2 cellular contexts compared by ENCODE assay signal in the genomic region with DNA sequence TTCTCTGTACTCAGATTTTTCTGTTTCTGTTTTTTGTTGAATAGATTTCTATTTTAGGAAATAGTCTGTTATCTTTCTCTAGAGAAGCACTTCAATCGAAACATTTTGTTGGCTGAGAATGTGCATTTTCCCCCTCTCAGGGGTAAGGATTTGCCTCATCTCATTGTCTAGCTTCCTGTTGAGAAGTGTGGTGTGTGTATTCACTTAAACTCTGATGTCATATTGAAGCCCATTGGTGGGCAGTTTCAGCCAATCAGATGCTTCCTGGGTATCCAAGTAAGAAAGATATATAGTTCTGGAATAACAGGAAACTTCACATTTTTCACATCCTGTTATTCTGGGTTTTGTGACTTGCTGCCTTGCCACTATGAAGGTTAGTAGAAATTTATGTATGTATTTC.
TF ChIP-seq lines count a peak whose summit lies in the region.

No MANE protein-coding gene starts in this region.

TF ChIP-seq in GM23338, 12 proteins besides CTCF, POLR2A, EP300 and RAD21 (continued from another document):
- TF ChIP-seq, protein P1, sequence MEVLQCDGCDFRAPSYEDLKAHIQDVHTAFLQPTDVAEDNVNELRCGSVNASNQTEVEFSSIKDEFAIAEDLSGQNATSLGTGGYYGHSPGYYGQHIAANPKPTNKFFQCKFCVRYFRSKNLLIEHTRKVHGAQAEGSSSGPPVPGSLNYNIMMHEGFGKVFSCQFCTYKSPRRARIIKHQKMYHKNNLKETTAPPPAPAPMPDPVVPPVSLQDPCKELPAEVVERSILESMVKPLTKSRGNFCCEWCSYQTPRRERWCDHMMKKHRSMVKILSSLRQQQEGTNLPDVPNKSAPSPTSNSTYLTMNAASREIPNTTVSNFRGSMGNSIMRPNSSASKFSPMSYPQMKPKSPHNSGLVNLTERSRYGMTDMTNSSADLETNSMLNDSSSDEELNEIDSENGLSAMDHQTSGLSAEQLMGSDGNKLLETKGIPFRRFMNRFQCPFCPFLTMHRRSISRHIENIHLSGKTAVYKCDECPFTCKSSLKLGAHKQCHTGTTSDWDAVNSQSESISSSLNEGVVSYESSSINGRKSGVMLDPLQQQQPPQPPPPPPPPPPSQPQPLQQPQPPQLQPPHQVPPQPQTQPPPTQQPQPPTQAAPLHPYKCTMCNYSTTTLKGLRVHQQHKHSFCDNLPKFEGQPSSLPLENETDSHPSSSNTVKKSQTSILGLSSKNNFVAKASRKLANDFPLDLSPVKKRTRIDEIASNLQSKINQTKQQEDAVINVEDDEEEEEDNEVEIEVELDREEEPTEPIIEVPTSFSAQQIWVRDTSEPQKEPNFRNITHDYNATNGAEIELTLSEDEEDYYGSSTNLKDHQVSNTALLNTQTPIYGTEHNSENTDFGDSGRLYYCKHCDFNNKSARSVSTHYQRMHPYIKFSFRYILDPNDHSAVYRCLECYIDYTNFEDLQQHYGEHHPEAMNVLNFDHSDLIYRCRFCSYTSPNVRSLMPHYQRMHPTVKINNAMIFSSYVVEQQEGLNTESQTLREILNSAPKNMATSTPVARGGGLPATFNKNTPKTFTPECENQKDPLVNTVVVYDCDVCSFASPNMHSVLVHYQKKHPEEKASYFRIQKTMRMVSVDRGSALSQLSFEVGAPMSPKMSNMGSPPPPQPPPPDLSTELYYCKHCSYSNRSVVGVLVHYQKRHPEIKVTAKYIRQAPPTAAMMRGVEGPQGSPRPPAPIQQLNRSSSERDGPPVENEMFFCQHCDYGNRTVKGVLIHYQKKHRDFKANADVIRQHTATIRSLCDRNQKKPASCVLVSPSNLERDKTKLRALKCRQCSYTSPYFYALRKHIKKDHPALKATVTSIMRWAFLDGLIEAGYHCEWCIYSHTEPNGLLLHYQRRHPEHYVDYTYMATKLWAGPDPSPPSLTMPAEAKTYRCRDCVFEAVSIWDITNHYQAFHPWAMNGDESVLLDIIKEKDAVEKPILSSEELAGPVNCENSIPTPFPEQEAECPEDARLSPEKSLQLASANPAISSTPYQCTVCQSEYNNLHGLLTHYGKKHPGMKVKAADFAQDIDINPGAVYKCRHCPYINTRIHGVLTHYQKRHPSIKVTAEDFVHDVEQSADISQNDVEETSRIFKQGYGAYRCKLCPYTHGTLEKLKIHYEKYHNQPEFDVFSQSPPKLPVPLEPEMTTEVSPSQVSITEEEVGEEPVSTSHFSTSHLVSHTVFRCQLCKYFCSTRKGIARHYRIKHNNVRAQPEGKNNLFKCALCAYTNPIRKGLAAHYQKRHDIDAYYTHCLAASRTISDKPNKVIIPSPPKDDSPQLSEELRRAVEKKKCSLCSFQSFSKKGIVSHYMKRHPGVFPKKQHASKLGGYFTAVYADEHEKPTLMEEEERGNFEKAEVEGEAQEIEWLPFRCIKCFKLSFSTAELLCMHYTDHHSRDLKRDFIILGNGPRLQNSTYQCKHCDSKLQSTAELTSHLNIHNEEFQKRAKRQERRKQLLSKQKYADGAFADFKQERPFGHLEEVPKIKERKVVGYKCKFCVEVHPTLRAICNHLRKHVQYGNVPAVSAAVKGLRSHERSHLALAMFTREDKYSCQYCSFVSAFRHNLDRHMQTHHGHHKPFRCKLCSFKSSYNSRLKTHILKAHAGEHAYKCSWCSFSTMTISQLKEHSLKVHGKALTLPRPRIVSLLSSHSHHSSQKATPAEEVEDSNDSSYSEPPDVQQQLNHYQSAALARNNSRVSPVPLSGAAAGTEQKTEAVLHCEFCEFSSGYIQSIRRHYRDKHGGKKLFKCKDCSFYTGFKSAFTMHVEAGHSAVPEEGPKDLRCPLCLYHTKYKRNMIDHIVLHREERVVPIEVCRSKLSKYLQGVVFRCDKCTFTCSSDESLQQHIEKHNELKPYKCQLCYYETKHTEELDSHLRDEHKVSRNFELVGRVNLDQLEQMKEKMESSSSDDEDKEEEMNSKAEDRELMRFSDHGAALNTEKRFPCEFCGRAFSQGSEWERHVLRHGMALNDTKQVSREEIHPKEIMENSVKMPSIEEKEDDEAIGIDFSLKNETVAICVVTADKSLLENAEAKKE (CRISPR knock-in tag; IDR thresholded peaks at IDR 0.05), result no peak
- TF ChIP-seq, protein P2, sequence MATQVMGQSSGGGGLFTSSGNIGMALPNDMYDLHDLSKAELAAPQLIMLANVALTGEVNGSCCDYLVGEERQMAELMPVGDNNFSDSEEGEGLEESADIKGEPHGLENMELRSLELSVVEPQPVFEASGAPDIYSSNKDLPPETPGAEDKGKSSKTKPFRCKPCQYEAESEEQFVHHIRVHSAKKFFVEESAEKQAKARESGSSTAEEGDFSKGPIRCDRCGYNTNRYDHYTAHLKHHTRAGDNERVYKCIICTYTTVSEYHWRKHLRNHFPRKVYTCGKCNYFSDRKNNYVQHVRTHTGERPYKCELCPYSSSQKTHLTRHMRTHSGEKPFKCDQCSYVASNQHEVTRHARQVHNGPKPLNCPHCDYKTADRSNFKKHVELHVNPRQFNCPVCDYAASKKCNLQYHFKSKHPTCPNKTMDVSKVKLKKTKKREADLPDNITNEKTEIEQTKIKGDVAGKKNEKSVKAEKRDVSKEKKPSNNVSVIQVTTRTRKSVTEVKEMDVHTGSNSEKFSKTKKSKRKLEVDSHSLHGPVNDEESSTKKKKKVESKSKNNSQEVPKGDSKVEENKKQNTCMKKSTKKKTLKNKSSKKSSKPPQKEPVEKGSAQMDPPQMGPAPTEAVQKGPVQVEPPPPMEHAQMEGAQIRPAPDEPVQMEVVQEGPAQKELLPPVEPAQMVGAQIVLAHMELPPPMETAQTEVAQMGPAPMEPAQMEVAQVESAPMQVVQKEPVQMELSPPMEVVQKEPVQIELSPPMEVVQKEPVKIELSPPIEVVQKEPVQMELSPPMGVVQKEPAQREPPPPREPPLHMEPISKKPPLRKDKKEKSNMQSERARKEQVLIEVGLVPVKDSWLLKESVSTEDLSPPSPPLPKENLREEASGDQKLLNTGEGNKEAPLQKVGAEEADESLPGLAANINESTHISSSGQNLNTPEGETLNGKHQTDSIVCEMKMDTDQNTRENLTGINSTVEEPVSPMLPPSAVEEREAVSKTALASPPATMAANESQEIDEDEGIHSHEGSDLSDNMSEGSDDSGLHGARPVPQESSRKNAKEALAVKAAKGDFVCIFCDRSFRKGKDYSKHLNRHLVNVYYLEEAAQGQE (IDR thresholded peaks at IDR 0.05; ENCODE audit: unreplicated experiment), result no peak
- TF ChIP-seq EZH2 (IDR thresholded peaks at IDR 0.05; ENCODE audit: low read depth, unreplicated experiment), result no peak
- TF ChIP-seq JUNB (IDR thresholded peaks at IDR 0.05; ENCODE audit: unreplicated experiment), result no peak
- TF ChIP-seq ZNF331 (CRISPR knock-in tag; IDR thresholded peaks at IDR 0.05; ENCODE audit: low read depth), result no peak
- TF ChIP-seq POLR2AphosphoS5 (IDR thresholded peaks at IDR 0.05; ENCODE audit: low read depth), result no peak
TF ChIP-seq in GM23338: peak in this region for 0.

TF ChIP-seq in K562, 482 proteins besides CTCF, POLR2A, EP300 and RAD21 (continued from another document):
- TF ChIP-seq PBX2 (CRISPR knock-in tag; IDR thresholded peaks at IDR 0.05; ENCODE audit: low read depth), result no peak
- no peak for TF ChIP-seq PBX2 (tag; conservative IDR thresholded peaks at IDR 0.05; ENCODE audit: low read depth)
- no peak for TF ChIP-seq E4F1 (CRISPR knock-in tag; IDR thresholded peaks at IDR 0.05; ENCODE audit: borderline replicate concordance)
- TF ChIP-seq COPS2 (conservative IDR thresholded peaks at IDR 0.05), result no peak
- no peak for TF ChIP-seq MTA3 (IDR thresholded peaks at IDR 0.05; ENCODE audit: borderline replicate concordance)
- no peak for TF ChIP-seq ZFP1 (CRISPR knock-in tag; IDR thresholded peaks at IDR 0.05)
- no peak for TF ChIP-seq RNF219 (CRISPR knock-in tag; IDR thresholded peaks at IDR 0.05)
- TF ChIP-seq GATAD2A (IDR thresholded peaks at IDR 0.05), result no peak
- TF ChIP-seq HES1 (IDR thresholded peaks at IDR 0.05; ENCODE audit: low read depth), result no peak
- TF ChIP-seq, protein P3, sequence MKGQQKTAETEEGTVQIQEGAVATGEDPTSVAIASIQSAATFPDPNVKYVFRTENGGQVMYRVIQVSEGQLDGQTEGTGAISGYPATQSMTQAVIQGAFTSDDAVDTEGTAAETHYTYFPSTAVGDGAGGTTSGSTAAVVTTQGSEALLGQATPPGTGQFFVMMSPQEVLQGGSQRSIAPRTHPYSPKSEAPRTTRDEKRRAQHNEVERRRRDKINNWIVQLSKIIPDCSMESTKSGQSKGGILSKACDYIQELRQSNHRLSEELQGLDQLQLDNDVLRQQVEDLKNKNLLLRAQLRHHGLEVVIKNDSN (CRISPR knock-in tag; IDR thresholded peaks at IDR 0.05), result no peak
TF ChIP-seq in K562: peak in this region for 0.
